Comparison of ENCODE assay signal across 10 cellular contexts in genomic region chr19:9436358-9436757, GRCh38. TPM values are rescaled to one million over a fixed set of nuclear protein-coding genes. Genes with fewer than 3 reads are reported as not detected.
DNase-seq lines count a peak whose midpoint lies in the region; ATAC-seq and TF ChIP-seq lines count a peak whose summit lies in the region.
"Had no signal": no experiment of that assay in that cellular context is flagged by ENCODE, and none has a peak within 500 bp of the region (broad histone marks: within the 10 kb centered on the region; RNA-seq: fewer than 3 reads in every experiment).

No MANE protein-coding gene starts in this region.

- H3K4me1 ChIP-seq in SK-N-SH (ENCODE audit: control insufficient read depth in 1 of 2, insufficient read depth in 2 of 2, low read depth in 1 of 2, low read length in 1 of 2) (peaks cover 3 to 12% of the 10 kb centered on the region in 2 experiments; a peak in 3 of 4 replicates), colonic mucosa (no peaks in the 10 kb centered on the region), parathyroid adenoma (peaks cover 5% of the 10 kb centered on the region)

- CTCF ChIA-PET in SK-N-SH (lab: Yijun Ruan, JAX), result interaction anchor here (1.1 to 1.5 kb wide), 2 partner anchors 11 to 231 kb away, joined by 6 read pairs; no protein-coding TSS in a partner anchor

- no peaks in the 10 kb centered on the region for H3K9me3 ChIP-seq in SK-N-SH
- H3K9me3 ChIP-seq in colonic mucosa, result no peaks in the 10 kb centered on the region
- no peaks in the 10 kb centered on the region for H3K9me3 ChIP-seq in parathyroid adenoma (ENCODE audit: control insufficient read depth, low read length)

- intact Hi-C loops in colonic mucosa (cut with DNase I), result loop anchor here (10.0 kb wide), 1 partner anchor 112 kb away; the partner anchor contains the start of gene ZNF559

- no peaks in the 10 kb centered on the region for H4K20me1 ChIP-seq in SK-N-SH (ENCODE audit: insufficient read depth)

- no peaks in the 10 kb centered on the region for H3K27me3 ChIP-seq in SK-N-SH (ENCODE audit: insufficient read depth)
- H3K27me3 ChIP-seq in colonic mucosa, result no peaks in the 10 kb centered on the region
- H3K27me3 ChIP-seq in parathyroid adenoma (ENCODE audit: control insufficient read depth, insufficient read depth, low read length), result no peaks in the 10 kb centered on the region
- H3K27me3 ChIP-seq: adrenal gland had no signal

- H3K27ac ChIP-seq in SK-N-SH (ENCODE audit: low read depth in 2 of 2, low read length in 1 of 2) (no peak overlapping the region), colonic mucosa (no peak overlapping the region), parathyroid adenoma (no peak overlapping the region)

- H3F3A ChIP-seq in SK-N-SH (replicated peaks; ENCODE audit: insufficient read depth), result no peaks in the 10 kb centered on the region

- H3K79me2 ChIP-seq in SK-N-SH (ENCODE audit: insufficient read depth), result peaks cover 35% of the 10 kb centered on the region
- H3K79me2 ChIP-seq in parathyroid adenoma, result peaks cover 17% of the 10 kb centered on the region

- no peak for TF ChIP-seq RAD21 in SK-N-SH (IDR thresholded peaks at IDR 0.05; ENCODE audit: low read length)

- ATAC-seq in SK-N-SH treated with all-trans-retinoic acid at 6 μM for 48 hours (no peak), HG03139 (IDR thresholded peaks at IDR 0.05; ENCODE audit: unreplicated experiment) (no peak)

- H3K36me3 ChIP-seq in SK-N-SH (replicated peaks in 1 of 2; ENCODE audit: control insufficient read depth in 1 of 2, insufficient read depth in 2 of 2, low read length in 1 of 2), result peaks cover 11 to 19% of the 10 kb centered on the region in 2 experiments
- H3K36me3 ChIP-seq in colonic mucosa, result no peaks in the 10 kb centered on the region
- H3K36me3 ChIP-seq in parathyroid adenoma (ENCODE audit: control insufficient read depth, insufficient read depth, low read length), result no peaks in the 10 kb centered on the region

- no peak for TF ChIP-seq EP300 in SK-N-SH (IDR thresholded peaks at IDR 0.05; ENCODE audit: borderline replicate concordance in 1 of 2, low read depth in 1 of 2, low read length in 1 of 2)

- H3K4me3 ChIP-seq in SK-N-SH (ENCODE audit: low read depth in 2 of 2, low read length in 1 of 2) (peak overlapping the region; percentile 80 to 88), NB4 (ENCODE audit: low read depth, low read length) (peak overlapping the region; percentile 86), colonic mucosa (peak overlapping the region; percentile 67), parathyroid adenoma (ENCODE audit: low read depth, low read length) (peak overlapping the region; percentile 91)

- H3K4me2 ChIP-seq in SK-N-SH (peak overlapping the region; percentile 93), parathyroid adenoma (ENCODE audit: low read length) (peak overlapping the region; percentile 74)

- no peak for TF ChIP-seq CTCF in SK-N-SH (IDR thresholded peaks at IDR 0.05)
- no peak for TF ChIP-seq CTCF in NB4 (IDR thresholded peaks at IDR 0.05; ENCODE audit: low read depth, low read length)
- TF ChIP-seq CTCF in colonic mucosa (IDR thresholded peaks at IDR 0.05), result no peak
- TF ChIP-seq CTCF in parathyroid adenoma (IDR thresholded peaks at IDR 0.05), result no peak

- POLR2A ChIA-PET in SK-N-SH (lab: Yijun Ruan, JAX), result no interaction called here

- DNase-seq in SK-N-SH (no peak), NB4 (ENCODE audit: low read depth) (no peak), colonic mucosa (no peak), NCI-H2227 (lab: John Stamatoyannopoulos, UW; ENCODE audit: unreplicated experiment) (no peak), OCI-M2 (lab: John Stamatoyannopoulos, UW; ENCODE audit: unreplicated experiment) (no peak)
- DNase-seq: adrenal gland, NCI-H1694 had no signal

- H2AFZ ChIP-seq in SK-N-SH (ENCODE audit: low read depth) (peak overlapping the region; percentile 99; the same call in 1 of the 2 replicates), parathyroid adenoma (peak overlapping the region; percentile 96)

- WGBS in SK-N-SH (ENCODE audit: low lambda C conversion rate), result 79% methylated on average over 4 of the region's 4 CpGs

- TF ChIP-seq POLR2A in NB4 (IDR thresholded peaks at IDR 0.05; ENCODE audit: extremely low read depth, insufficient read length), result no peak

- no peaks in the 10 kb centered on the region for H3K9me2 ChIP-seq in SK-N-SH

- H3K9ac ChIP-seq in SK-N-SH, result peak overlapping the region; percentile 89; the same call in 1 of the 2 replicates
- no peak overlapping the region for H3K9ac ChIP-seq in colonic mucosa (ENCODE audit: low read depth in 2 of 2, low read length in 2 of 2)
- H3K9ac ChIP-seq in parathyroid adenoma, result no peak overlapping the region

TF ChIP-seq in SK-N-SH, 30 proteins besides CTCF, POLR2A, EP300 and RAD21:
- TF ChIP-seq SIN3A (IDR thresholded peaks at IDR 0.05; ENCODE audit: borderline replicate concordance, low read depth, low read length) (no peak), REST (IDR thresholded peaks at IDR 0.05; ENCODE audit: low read depth, low read length) (no peak)

TF ChIP-seq in SK-N-SH treated with all-trans-retinoic acid at 6 μM for 48 hours, 23 proteins besides CTCF, POLR2A, EP300 and RAD21:
- no peak for TF ChIP-seq ISL1 (CRISPR knock-in tag; IDR thresholded peaks at IDR 0.05)
- TF ChIP-seq ZNF565 (CRISPR knock-in tag; conservative IDR thresholded peaks at IDR 0.05; ENCODE audit: low read depth), result no peak
- TF ChIP-seq RARB (CRISPR knock-in tag; IDR thresholded peaks at IDR 0.05), result no peak
- no peak for TF ChIP-seq ZNF8 (CRISPR knock-in tag; IDR thresholded peaks at IDR 0.05)
- TF ChIP-seq CREB5 (CRISPR knock-in tag; IDR thresholded peaks at IDR 0.05; ENCODE audit: low read depth), result no peak
- TF ChIP-seq PATZ1 (CRISPR knock-in tag; IDR thresholded peaks at IDR 0.05; ENCODE audit: borderline replicate concordance), result no peak
- TF ChIP-seq TOX (CRISPR knock-in tag; IDR thresholded peaks at IDR 0.05; ENCODE audit: borderline replicate concordance), result no peak
- TF ChIP-seq ZFP3 (CRISPR knock-in tag; IDR thresholded peaks at IDR 0.05), result no peak
- no peak for TF ChIP-seq CSDC2 (CRISPR knock-in tag; IDR thresholded peaks at IDR 0.05)
- no peak for TF ChIP-seq TSHZ2 (CRISPR knock-in tag; IDR thresholded peaks at IDR 0.05)
- TF ChIP-seq ZC3H10 (CRISPR knock-in tag; IDR thresholded peaks at IDR 0.05), result no peak
- TF ChIP-seq PPARA (CRISPR knock-in tag; IDR thresholded peaks at IDR 0.05; ENCODE audit: borderline replicate concordance), result no peak
- no peak for TF ChIP-seq ARNTL (CRISPR knock-in tag; IDR thresholded peaks at IDR 0.05; ENCODE audit: borderline replicate concordance, low read depth)
- no peak for TF ChIP-seq TCF4 (CRISPR knock-in tag; IDR thresholded peaks at IDR 0.05; ENCODE audit: borderline replicate concordance)

RNA-seq across cellular contexts. Expression of gene ZNF266, which starts 1.0 kb away (rescaled TPM):
- 11.1 and 19.6 TPM in 2 replicates for polyA plus RNA-seq in SK-N-SH (2012; rRNA removed)
- 5.5 and 6.0 TPM in 2 replicates for polyA plus RNA-seq in SK-N-SH (2012; cell fraction: cytosol; rRNA removed)
- polyA plus RNA-seq in SK-N-SH (2012; cell fraction: nucleus; rRNA removed), result 46.3 and 87.1 TPM in 2 replicates
- 10 to 100 TPM; 12.5 to 17.1 TPM for total RNA-seq in colonic mucosa
